Comparison of ENCODE assay signal across 10 cellular contexts in genomic region chr20:47432251-47433210, GRCh38.
DNase-seq lines count a peak whose midpoint lies in the region; ATAC-seq and TF ChIP-seq lines count a peak whose summit lies in the region.
"Had no signal": no experiment of that assay in that cellular context is flagged by ENCODE, and none has a peak within 500 bp of the region (broad histone marks: within the 10 kb centered on the region; RNA-seq: fewer than 3 reads in every experiment).

No MANE protein-coding gene starts in this region.

- peak overlapping the region; percentile 70 for H3K27ac Mint-ChIP-seq in stimulated activated memory B cell treated with anti-CD40 and anti-IgM and Interleukin-4, amounts not matched to agents 10 μg/mL and 1 μg/mL and 100 μg/mL, for 72 hours

- H3K4me2 ChIP-seq in PC-3 (ENCODE audit: low read length): no peak overlapping the region

- CTCF ChIA-PET in PC-3 (lab: Charles Lee): no interaction called here

- no TSS peak for BruUV-seq in PC-3 (replicated peaks; lab: Mats Ljungman, UMichigan)

- no peaks in the 10 kb centered on the region for H3F3A ChIP-seq in PC-3 (ENCODE audit: low read length, unreplicated experiment)

- H3K4me3 ChIP-seq in HL-60 (replicated peaks; ENCODE audit: insufficient read depth, low read length) (peak overlapping the region; percentile 4), PC-3 (ENCODE audit: low read length) (no peak overlapping the region)
- H3K4me3 ChIP-seq: pancreas, thoracic aorta had no signal

- H3K4me1 ChIP-seq in PC-3 (ENCODE audit: insufficient read depth, low read length): peaks cover 30% of the 10 kb centered on the region
- H3K4me1 ChIP-seq: pancreas had no signal

- no peaks in the 10 kb centered on the region for H3K27me3 Mint-ChIP-seq in stimulated activated memory B cell treated with anti-CD40 and anti-IgM and Interleukin-4, amounts not matched to agents 10 μg/mL and 1 μg/mL and 100 μg/mL, for 72 hours

- H3K4me1 Mint-ChIP-seq in stimulated activated memory B cell treated with anti-CD40 and anti-IgM and Interleukin-4, amounts not matched to agents 10 μg/mL and 1 μg/mL and 100 μg/mL, for 72 hours: peaks cover 44% of the 10 kb centered on the region

- ATAC-seq in PC-3: peak; percentile 23
- ATAC-seq in stimulated activated memory B cell treated with anti-CD40 and anti-IgM and Interleukin-4, amounts not matched to agents 10 μg/mL and 1 μg/mL and 100 μg/mL, for 72 hours: no peak
- ATAC-seq: pancreas had no signal

- TF ChIP-seq CTCF in HL-60 (IDR thresholded peaks at IDR 0.05; ENCODE audit: insufficient read depth, low read length) (no peak), PC-3 (conservative IDR thresholded peaks at IDR 0.05; ENCODE audit: low read depth, low read length) (no peak)

- H3K9ac ChIP-seq in PC-3 (ENCODE audit: low read length): no peak overlapping the region

- no peak overlapping the region for H2AFZ ChIP-seq in PC-3 (ENCODE audit: low read length)

- intact Hi-C loops in PC-3 (cut with micrococcal nuclease): no loop called here

- no peaks in the 10 kb centered on the region for H3K36me3 ChIP-seq in PC-3 (ENCODE audit: low read depth, low read length)
- H3K36me3 ChIP-seq: pancreas, thoracic aorta had no signal

- H3K27me3 ChIP-seq in HL-60 (ENCODE audit: insufficient read depth, poor library complexity, severe bottlenecking) (no peaks in the 10 kb centered on the region), PC-3 (ENCODE audit: low read length) (no peaks in the 10 kb centered on the region)
- H3K27me3 ChIP-seq: pancreas had no signal

- 0 out of 2 replicates have a peak overlapping the region, but pooled peaks have one; percentile 0 for H3K27ac ChIP-seq in HL-60 (replicated peaks)
- H3K27ac ChIP-seq in PC-3 (ENCODE audit: low read length): peak overlapping the region; percentile 41
- H3K27ac ChIP-seq in epithelial cell of prostate: peak overlapping the region; percentile 3
- H3K27ac ChIP-seq: pancreas, thoracic aorta had no signal

- H3K9me3 Mint-ChIP-seq in stimulated activated memory B cell treated with anti-CD40 and anti-IgM and Interleukin-4, amounts not matched to agents 10 μg/mL and 1 μg/mL and 100 μg/mL, for 72 hours: no peaks in the 10 kb centered on the region

- H3K79me2 ChIP-seq in PC-3 (ENCODE audit: low read length): no peaks in the 10 kb centered on the region

- H3K4me3 Mint-ChIP-seq in stimulated activated memory B cell treated with anti-CD40 and anti-IgM and Interleukin-4, amounts not matched to agents 10 μg/mL and 1 μg/mL and 100 μg/mL, for 72 hours: no peak overlapping the region

- H4K20me1 ChIP-seq in PC-3 (ENCODE audit: low read length): no peaks in the 10 kb centered on the region

- POLR2A ChIA-PET in PC-3 (lab: Charles Lee; ENCODE audit: unreplicated experiment): no interaction called here

- H3K36me3 Mint-ChIP-seq in stimulated activated memory B cell treated with anti-CD40 and anti-IgM and Interleukin-4, amounts not matched to agents 10 μg/mL and 1 μg/mL and 100 μg/mL, for 72 hours: no peaks in the 10 kb centered on the region

- peaks cover 7% of the 10 kb centered on the region for H3K9me3 ChIP-seq in PC-3 (ENCODE audit: low read length)
- H3K9me3 ChIP-seq: pancreas had no signal

- DNase-seq in HL-60 (ENCODE audit: low read depth in 1 of 2, low spot score in 1 of 2) (peak in 1 of 2 experiments; percentile 88), PC-3 (peak; percentile 70), epithelial cell of prostate (ENCODE audit: low read depth, low spot score) (no peak), NCI-H1092 treated with DMSO at 0.1 percent for 48 hours (lab: John Stamatoyannopoulos, UW) (no peak), COLO668 (lab: John Stamatoyannopoulos, UW; ENCODE audit: unreplicated experiment) (no peak)
- no peak for DNase-seq in stimulated activated CD4-positive, alpha-beta T cell treated with anti-CD3 and anti-CD28 coated beads, Interleukin-12 subunit alpha, Interleukin-12 subunit beta, amount 100 ng/mL, for 4 hours
- DNase-seq: DMS79, pancreas had no signal

- H3K9me2 ChIP-seq in PC-3 (replicated peaks; ENCODE audit: low read length): no peaks in the 10 kb centered on the region
